In genomic region chr12:64412458-64412857, GRCh38 we compare ENCODE assay signal across 23 cellular contexts. TPM values are rescaled to one million over a fixed set of nuclear protein-coding genes. Genes with fewer than 3 reads are reported as not detected.
DNase-seq lines count a peak whose midpoint lies in the region; ATAC-seq lines count a peak whose summit lies in the region.
"Had no signal": no experiment of that assay in that cellular context is flagged by ENCODE, and none has a peak within 500 bp of the region (broad histone marks: within the 10 kb centered on the region; RNA-seq: fewer than 3 reads in every experiment).

No MANE protein-coding gene starts in this region.

- H3K27ac Mint-ChIP-seq in T-helper 17 cell: peak overlapping the region; percentile 29
- H3K27ac Mint-ChIP-seq: GM23338 had no signal

- peaks cover 5% of the 10 kb centered on the region for H3K4me1 Mint-ChIP-seq in T-helper 17 cell
- H3K4me1 Mint-ChIP-seq: IgD-negative memory B cell had no signal

- DNase-seq in NCI-H2227 treated with DMSO at 0.1 percent for 48 hours (lab: John Stamatoyannopoulos, UW) (peak; percentile 35), NCI-H2227 (lab: John Stamatoyannopoulos, UW; ENCODE audit: unreplicated experiment) (no peak), T-helper 17 cell (no peak), brain pericyte (ENCODE audit: low read depth, low spot score) (peak; percentile 45), skeletal muscle cell (ENCODE audit: low read depth) (peak; percentile 21), NCI-H1048 (lab: John Stamatoyannopoulos, UW) (no peak), DMS 273 treated with DMSO at 0.1 percent for 48 hours (lab: John Stamatoyannopoulos, UW) (no peak)
- no peak for DNase-seq in activated naive CD4-positive, alpha-beta T cell treated with Interleukin-2 at 50 U/mL for 16 hours
- DNase-seq: BE2C, NCI-H1092 treated with DMSO at 0.1 percent for 48 hours, NCI-H1436 treated with DMSO at 0.1 percent for 48 hours, NCI-H1930, NCI-H2107, NCI-H446 treated with DMSO at 0.1 percent for 48 hours, NCI-H526, SHP77 treated with DMSO at 0.1 percent for 48 hours had no signal

- H3K4me3 ChIP-seq in skeletal muscle cell (ENCODE audit: low read depth, low read length): no peak overlapping the region
- H3K4me3 ChIP-seq: GM23338, HAP-1 had no signal

- H3K4me3 Mint-ChIP-seq in T-helper 17 cell: no peak overlapping the region
- H3K4me3 Mint-ChIP-seq: CD14-positive monocyte, GM23338, IgD-negative memory B cell had no signal

- no peaks in the 10 kb centered on the region for H3K9me3 ChIP-seq in T-helper 17 cell (ENCODE audit: control insufficient read depth, low read length, poor library complexity, severe bottlenecking)
- H3K9me3 ChIP-seq: BE2C, HAP-1 had no signal

- no peaks in the 10 kb centered on the region for H3K27me3 Mint-ChIP-seq in T-helper 17 cell
- H3K27me3 Mint-ChIP-seq: IgD-negative memory B cell had no signal

- H3K36me3 Mint-ChIP-seq in T-helper 17 cell (ENCODE audit: low read depth): peaks cover 2% of the 10 kb centered on the region

- no peak for ATAC-seq in T-helper 17 cell
- ATAC-seq: GM23338, Panc1 had no signal

RNA-seq across cellular contexts. Expression of gene XPOT, which starts 8.3 kb away (rescaled TPM):
- 10 to 100 TPM; 58.2 to 61.6 TPM for total RNA-seq in T-helper 17 cell

RNA-seq across cellular contexts. Expression of gene C12orf56, which starts 21.9 kb away (rescaled TPM):
- total RNA-seq in T-helper 17 cell: under 1 TPM in 1 of 2 donors, not detected in 1; 0.17 TPM
- total RNA-seq: G401, OCI-LY7 had no signal

RNA-seq across cellular contexts. Expression of gene TBK1, which starts 39.5 kb away (rescaled TPM):
- 10 to 100 TPM; 15.0 to 22.7 TPM for total RNA-seq in T-helper 17 cell

Comparison
In these comparisons a context has a peak if more than half of its experiments do, and no peak if none do; other contexts are left out.
1. DNase-seq: peak in NCI-H2227 treated with DMSO at 0.1 percent for 48 hours (single experiment), brain pericyte (single experiment) and skeletal muscle cell (single experiment); none in NCI-H2227 (single experiment), T-helper 17 cell (0 of 3), activated naive CD4-positive, alpha-beta T cell treated with Interleukin-2 at 50 U/mL for 16 hours (single experiment), NCI-H1048 (single experiment) and DMS 273 treated with DMSO at 0.1 percent for 48 hours (single experiment).